29 cellular contexts compared by ENCODE assay signal in genomic region chr7:9874182-9874581, GRCh38.
"Had no signal": no experiment of that assay in that cellular context is flagged by ENCODE, and none has a peak within 500 bp of the region (broad histone marks: within the 10 kb centered on the region; RNA-seq: fewer than 3 reads in every experiment).

No MANE protein-coding gene starts in this region.

- H3K4me1 Mint-ChIP-seq: stimulated activated effector memory CD8-positive, alpha-beta T cell treated with anti-CD3 and anti-CD28 coated beads, Interleukin-12 subunit alpha, Interleukin-12 subunit beta, amount 100 ng/mL, for 72 hours; stimulated activated memory B cell treated with anti-CD40 and anti-IgM and Interleukin-4, amounts not matched to agents 10 μg/mL and 1 μg/mL and 100 μg/mL, for 72 hours; stimulated activated naive B cell treated with anti-CD40 and anti-IgM and Interleukin-4, amounts not matched to agents 10 μg/mL and 1 μg/mL and 100 μg/mL, for 72 hours; stimulated activated naive CD8-positive, alpha-beta T cell treated with anti-CD3 and anti-CD28 coated beads, Interleukin-15, amount 100 ng/mL, for 72 hours had no signal

- H3K27me3 ChIP-seq: stomach, suprapubic skin, testis, thyroid gland, tibial artery, tibial nerve, transverse colon, upper lobe of left lung, upper lobe of right lung, uterus, vagina had no signal

- H3K36me3 ChIP-seq: stomach, suprapubic skin, thoracic aorta, thyroid gland, tibial artery, tibial nerve, transverse colon, upper lobe of left lung, upper lobe of right lung, uterus, vagina had no signal

- H3K36me3 Mint-ChIP-seq: stimulated activated effector memory CD8-positive, alpha-beta T cell treated with anti-CD3 and anti-CD28 coated beads, Interleukin-12 subunit alpha, Interleukin-12 subunit beta, amount 100 ng/mL, for 72 hours; stimulated activated memory B cell treated with anti-CD40 and anti-IgM and Interleukin-4, amounts not matched to agents 10 μg/mL and 1 μg/mL and 100 μg/mL, for 72 hours; stimulated activated naive B cell treated with anti-CD40 and anti-IgM and Interleukin-4, amounts not matched to agents 10 μg/mL and 1 μg/mL and 100 μg/mL, for 72 hours; type B pancreatic cell had no signal

- H3K9me3 Mint-ChIP-seq: stimulated activated naive B cell treated with anti-CD40 and anti-IgM and Interleukin-4, amounts not matched to agents 10 μg/mL and 1 μg/mL and 100 μg/mL, for 72 hours; stimulated activated naive CD8-positive, alpha-beta T cell treated with anti-CD3 and anti-CD28 coated beads, Interleukin-15, amount 100 ng/mL, for 72 hours; type B pancreatic cell had no signal

- H3K4me3 Mint-ChIP-seq: stimulated activated effector memory CD8-positive, alpha-beta T cell treated with anti-CD3 and anti-CD28 coated beads, Interleukin-12 subunit alpha, Interleukin-12 subunit beta, amount 100 ng/mL, for 72 hours; stimulated activated memory B cell treated with anti-CD40 and anti-IgM and Interleukin-4, amounts not matched to agents 10 μg/mL and 1 μg/mL and 100 μg/mL, for 72 hours; stimulated activated naive B cell treated with anti-CD40 and anti-IgM and Interleukin-4, amounts not matched to agents 10 μg/mL and 1 μg/mL and 100 μg/mL, for 72 hours; stimulated activated naive CD8-positive, alpha-beta T cell treated with anti-CD3 and anti-CD28 coated beads, Interleukin-15, amount 100 ng/mL, for 72 hours; stimulated activated naive CD8-positive, alpha-beta T cell treated with anti-CD3 and anti-CD28 coated beads, Interleukin-15, Interleukin-2, amounts not matched to agents 100 ng/mL and 50 ng/mL, for 24 hours; type B pancreatic cell had no signal

- H3K27ac Mint-ChIP-seq: stimulated activated effector memory CD8-positive, alpha-beta T cell treated with anti-CD3 and anti-CD28 coated beads, Interleukin-12 subunit alpha, Interleukin-12 subunit beta, amount 100 ng/mL, for 72 hours; stimulated activated memory B cell treated with anti-CD40 and anti-IgM and Interleukin-4, amounts not matched to agents 10 μg/mL and 1 μg/mL and 100 μg/mL, for 72 hours; stimulated activated naive B cell treated with anti-CD40 and anti-IgM and Interleukin-4, amounts not matched to agents 10 μg/mL and 1 μg/mL and 100 μg/mL, for 72 hours; stimulated activated naive CD8-positive, alpha-beta T cell treated with anti-CD3 and anti-CD28 coated beads, Interleukin-15, amount 100 ng/mL, for 72 hours; stimulated activated naive CD8-positive, alpha-beta T cell treated with anti-CD3 and anti-CD28 coated beads, Interleukin-15, Interleukin-2, amounts not matched to agents 100 ng/mL and 50 ng/mL, for 24 hours; type B pancreatic cell had no signal

- DNase-seq: stimulated activated CD4-positive, alpha-beta T cell treated with anti-CD3 and anti-CD28 coated beads, Interleukin-2, amount 100 ng/mL, for 48 hours; stimulated activated CD4-positive, alpha-beta T cell treated with anti-CD3 and anti-CD28 coated beads, Interleukin-4, amount 100 ng/mL, for 1 hour; stimulated activated CD4-positive, alpha-beta T cell treated with anti-CD3 and anti-CD28 coated beads, Interleukin-4, amount 100 ng/mL, for 24 hours; stimulated activated CD4-positive, alpha-beta T cell treated with anti-CD3 and anti-CD28 coated beads, Interleukin-4, amount 100 ng/mL, for 4 hours; stimulated activated CD8-positive, alpha-beta memory T cell treated with anti-CD3 and anti-CD28 coated beads, Interleukin-4, amount 100 ng/mL, for 48 hours; stimulated activated naive B cell treated with anti-CD40 and anti-IgM and Interleukin-4, amounts not matched to agents 10 μg/mL and 1 μg/mL and 100 μg/mL, for 72 hours; stimulated activated naive CD4-positive, alpha-beta T cell; stimulated activated naive CD4-positive, alpha-beta T cell treated with Interleukin-2 at 50 U/mL for 16 hours; stimulated activated naive CD8-positive, alpha-beta T cell treated with anti-CD3 and anti-CD28 coated beads, Interleukin-15, amount 100 ng/mL, for 72 hours; stimulated activated naive CD8-positive, alpha-beta T cell treated with anti-CD3 and anti-CD28 coated beads, Interleukin-15, Interleukin-2, amounts not matched to agents 100 U/mL and 50 U/mL, for 24 hours; stomach; substantia nigra; testis; thyroid gland; tibial artery; transverse colon; trophoblast cell; upper lobe of left lung; upper lobe of right lung; uterus had no signal

- H3K9me3 ChIP-seq: suprapubic skin, testis, thoracic aorta, thyroid gland, tibial artery, tibial nerve, transverse colon, upper lobe of right lung, uterus, vagina had no signal

- H3K27ac ChIP-seq: stomach, suprapubic skin, testis, thoracic aorta, thyroid gland, tibial artery, tibial nerve, transverse colon, upper lobe of left lung, upper lobe of right lung, uterus, vagina had no signal

- ATAC-seq: stimulated activated effector memory CD8-positive, alpha-beta T cell treated with anti-CD3 and anti-CD28 coated beads, Interleukin-12 subunit alpha, Interleukin-12 subunit beta, amount 100 ng/mL, for 72 hours; stimulated activated memory B cell treated with anti-CD40 and anti-IgM and Interleukin-4, amounts not matched to agents 10 μg/mL and 1 μg/mL and 100 μg/mL, for 72 hours; stimulated activated naive B cell treated with anti-CD40 and anti-IgM and Interleukin-4, amounts not matched to agents 10 μg/mL and 1 μg/mL and 100 μg/mL, for 72 hours; stimulated activated naive CD8-positive, alpha-beta T cell treated with anti-CD3 and anti-CD28 coated beads, Interleukin-15, amount 100 ng/mL, for 72 hours; stimulated activated naive CD8-positive, alpha-beta T cell treated with anti-CD3 and anti-CD28 coated beads, Interleukin-15, Interleukin-2, amounts not matched to agents 100 U/mL and 50 U/mL, for 24 hours; upper lobe of right lung had no signal

- H3K4me1 ChIP-seq: stomach, suprapubic skin, testis, thyroid gland, tibial artery, tibial nerve, transverse colon, upper lobe of left lung, upper lobe of right lung, uterus, vagina had no signal

- H3K4me3 ChIP-seq: stomach, suprapubic skin, testis, thoracic aorta, thyroid gland, tibial artery, tibial nerve, transverse colon, upper lobe of left lung, upper lobe of right lung, uterus, vagina had no signal

- FAIRE-seq: urothelium cell line had no signal

- H3K27me3 Mint-ChIP-seq: stimulated activated memory B cell treated with anti-CD40 and anti-IgM and Interleukin-4, amounts not matched to agents 10 μg/mL and 1 μg/mL and 100 μg/mL, for 72 hours; stimulated activated naive B cell treated with anti-CD40 and anti-IgM and Interleukin-4, amounts not matched to agents 10 μg/mL and 1 μg/mL and 100 μg/mL, for 72 hours; stimulated activated naive CD8-positive, alpha-beta T cell treated with anti-CD3 and anti-CD28 coated beads, Interleukin-15, amount 100 ng/mL, for 72 hours; stimulated activated naive CD8-positive, alpha-beta T cell treated with anti-CD3 and anti-CD28 coated beads, Interleukin-15, Interleukin-2, amounts not matched to agents 100 ng/mL and 50 ng/mL, for 24 hours; type B pancreatic cell had no signal
